Comparison of ENCODE assay signal across 27 cellular contexts in genomic region chr7:125125315-125125714, GRCh38.
"Had no signal": no experiment of that assay in that cellular context is flagged by ENCODE, and none has a peak within 500 bp of the region (broad histone marks: within the 10 kb centered on the region; RNA-seq: fewer than 3 reads in every experiment).

No MANE protein-coding gene starts in this region.

- H3K27me3 ChIP-seq: ovary, right lobe of liver, stomach, thyroid gland, tibial nerve, upper lobe of left lung, vagina had no signal

- H3K4me1 ChIP-seq: parathyroid adenoma, psoas muscle, right lobe of liver, stomach, thyroid gland, tibial nerve, upper lobe of left lung, vagina had no signal

- H3K9me3 Mint-ChIP-seq: stimulated activated naive CD8-positive, alpha-beta T cell treated with anti-CD3 and anti-CD28 coated beads, Interleukin-15, Interleukin-2, amounts not matched to agents 100 ng/mL and 50 ng/mL, for 24 hours had no signal

- H3K4me1 Mint-ChIP-seq: naive thymus-derived CD8-positive, alpha-beta T cell; stimulated activated effector memory CD8-positive, alpha-beta T cell treated with anti-CD3 and anti-CD28 coated beads, Interleukin-12 subunit alpha, Interleukin-12 subunit beta, amount 100 ng/mL, for 72 hours; stimulated activated naive B cell treated with anti-CD40 and anti-IgM and Interleukin-4, amounts not matched to agents 10 μg/mL and 1 μg/mL and 100 μg/mL, for 72 hours had no signal

- H3K9me3 ChIP-seq: ovary, psoas muscle, right lobe of liver, stomach, thoracic aorta, thyroid gland, tibial nerve, upper lobe of left lung, vagina had no signal

- DNase-seq: naive thymus-derived CD8-positive, alpha-beta T cell; occipital lobe; ovary; right cardiac atrium; right lobe of liver; small intestine; stimulated activated CD4-positive, alpha-beta T cell treated with anti-CD3 and anti-CD28 coated beads, Interleukin-15, amount 100 ng/mL, for 24 hours; stimulated activated CD4-positive, alpha-beta T cell treated with anti-CD3 and anti-CD28 coated beads, Interleukin-2, amount 100 ng/mL, for 24 hours; stimulated activated CD4-positive, alpha-beta T cell treated with anti-CD3 and anti-CD28 coated beads, Interleukin-2, amount 100 ng/mL, for 48 hours; stimulated activated CD4-positive, alpha-beta T cell treated with anti-CD3 and anti-CD28 coated beads, Interleukin-4, amount 100 ng/mL, for 24 hours; stimulated activated naive B cell treated with anti-CD40 and anti-IgM and Interleukin-4, amounts not matched to agents 10 μg/mL and 1 μg/mL and 100 μg/mL, for 72 hours; stimulated activated naive CD4-positive, alpha-beta T cell treated with Interleukin-2 at 50 U/mL for 16 hours; stomach; thyroid gland; trophoblast cell; upper lobe of left lung had no signal

- H3K9ac ChIP-seq: parathyroid adenoma had no signal

- H2AFZ ChIP-seq: parathyroid adenoma had no signal

- H3K36me3 ChIP-seq: ovary, right lobe of liver, stomach, thoracic aorta, thyroid gland, tibial nerve, upper lobe of left lung, vagina had no signal

- H3K4me3 Mint-ChIP-seq: naive thymus-derived CD8-positive, alpha-beta T cell; natural killer cell treated with Interleukin-12 subunit alpha and Interleukin-12 subunit beta and Interleukin-15 and Interleukin-18, amount 100 ng/mL, for 72 hours; nephron progenitor cell; neural crest cell; stimulated activated effector memory CD8-positive, alpha-beta T cell treated with anti-CD3 and anti-CD28 coated beads, Interleukin-12 subunit alpha, Interleukin-12 subunit beta, amount 100 ng/mL, for 72 hours; stimulated activated naive B cell treated with anti-CD40 and anti-IgM and Interleukin-4, amounts not matched to agents 10 μg/mL and 1 μg/mL and 100 μg/mL, for 72 hours; stimulated activated naive CD8-positive, alpha-beta T cell treated with anti-CD3 and anti-CD28 coated beads, Interleukin-15, Interleukin-2, amounts not matched to agents 100 ng/mL and 50 ng/mL, for 24 hours had no signal

- H3K4me3 ChIP-seq: ovary, psoas muscle, right lobe of liver, stomach, thoracic aorta, thyroid gland, tibial nerve, upper lobe of left lung, vagina had no signal

- H3K27ac ChIP-seq: ovary, parathyroid adenoma, psoas muscle, right lobe of liver, stomach, thoracic aorta, thyroid gland, tibial nerve, upper lobe of left lung, vagina had no signal

- H3K27ac Mint-ChIP-seq: naive thymus-derived CD8-positive, alpha-beta T cell; natural killer cell treated with Interleukin-12 subunit alpha and Interleukin-12 subunit beta and Interleukin-15 and Interleukin-18, amount 100 ng/mL, for 72 hours; nephron progenitor cell; stimulated activated effector memory CD8-positive, alpha-beta T cell treated with anti-CD3 and anti-CD28 coated beads, Interleukin-12 subunit alpha, Interleukin-12 subunit beta, amount 100 ng/mL, for 72 hours; stimulated activated naive B cell treated with anti-CD40 and anti-IgM and Interleukin-4, amounts not matched to agents 10 μg/mL and 1 μg/mL and 100 μg/mL, for 72 hours; stimulated activated naive CD8-positive, alpha-beta T cell treated with anti-CD3 and anti-CD28 coated beads, Interleukin-15, Interleukin-2, amounts not matched to agents 100 ng/mL and 50 ng/mL, for 24 hours had no signal

- H3K36me3 Mint-ChIP-seq: natural killer cell treated with Interleukin-12 subunit alpha and Interleukin-12 subunit beta and Interleukin-15 and Interleukin-18, amount 100 ng/mL, for 72 hours; stimulated activated effector memory CD8-positive, alpha-beta T cell treated with anti-CD3 and anti-CD28 coated beads, Interleukin-12 subunit alpha, Interleukin-12 subunit beta, amount 100 ng/mL, for 72 hours; stimulated activated naive B cell treated with anti-CD40 and anti-IgM and Interleukin-4, amounts not matched to agents 10 μg/mL and 1 μg/mL and 100 μg/mL, for 72 hours had no signal

- H3K27me3 Mint-ChIP-seq: naive thymus-derived CD8-positive, alpha-beta T cell; natural killer cell treated with Interleukin-12 subunit alpha and Interleukin-12 subunit beta and Interleukin-15 and Interleukin-18, amount 100 ng/mL, for 72 hours; progenitor cell of endocrine pancreas; stimulated activated naive B cell treated with anti-CD40 and anti-IgM and Interleukin-4, amounts not matched to agents 10 μg/mL and 1 μg/mL and 100 μg/mL, for 72 hours; stimulated activated naive CD8-positive, alpha-beta T cell treated with anti-CD3 and anti-CD28 coated beads, Interleukin-15, Interleukin-2, amounts not matched to agents 100 ng/mL and 50 ng/mL, for 24 hours had no signal
